23 cellular contexts compared by ENCODE assay signal in genomic region chr2:43958397-43959275, GRCh38.
"Had no signal": no experiment of that assay in that cellular context is flagged by ENCODE, and none has a peak within 500 bp of the region (broad histone marks: within the 10 kb centered on the region; RNA-seq: fewer than 3 reads in every experiment).

No MANE protein-coding gene starts in this region.

- H3K36me3 ChIP-seq: prostate gland had no signal

- FAIRE-seq: pancreas, TTC549 had no signal

- H3K4me1 ChIP-seq: esophagus muscularis mucosa, heart right ventricle, pancreas, prostate gland, stomach, thyroid gland had no signal

- DNase-seq: activated CD4-positive, alpha-beta T cell treated with anti-CD3 and anti-CD28 coated beads for 48 hours; activated CD4-positive, alpha-beta T cell treated with anti-CD3 and anti-CD28 coated beads, Interleukin-2, amount 50 U/mL, for 48 hours; activated CD8-positive, alpha-beta memory T cell treated with anti-CD3 and anti-CD28 coated beads, Interleukin-2, amount 50 U/mL, for 48 hours; activated T-cell treated with anti-CD3 and anti-CD28 coated beads, Interleukin-2, amount 50 U/mL, for 4 hours; aorta; caudate nucleus; foreskin melanocyte; heart right ventricle; left ventricle myocardium superior; pancreas; stimulated activated CD4-positive, alpha-beta T cell treated with anti-CD3 and anti-CD28 coated beads, Interleukin-15, amount 100 ng/mL, for 24 hours; stimulated activated CD4-positive, alpha-beta T cell treated with anti-CD3 and anti-CD28 coated beads, Interleukin-2, amount 100 ng/mL, for 24 hours; stimulated activated naive B cell treated with anti-CD40 and anti-IgM and Interleukin-4, amounts not matched to agents 10 μg/mL and 1 μg/mL and 100 μg/mL, for 72 hours; stomach; SW 1271; T-helper 9 cell; thyroid gland had no signal

- H3K27me3 ChIP-seq: esophagus muscularis mucosa, heart right ventricle, neutrophil, pancreas, stomach, thyroid gland had no signal

- H3K27ac ChIP-seq: esophagus muscularis mucosa, heart right ventricle, neutrophil, pancreas, prostate gland, stomach, thyroid gland, VCaP had no signal

- H3K9me3 ChIP-seq: esophagus muscularis mucosa, heart right ventricle, neutrophil, pancreas, prostate gland, stomach, thyroid gland had no signal

- ATAC-seq: activated CD4-positive, CD25-positive, alpha-beta regulatory T cell treated with anti-CD3 and anti-CD28 coated beads, Interleukin-2, amount 50 U/mL, for 24 hours; activated T-cell treated with anti-CD3 and anti-CD28 coated beads, Interleukin-2, amount 50 U/mL, for 4 hours; heart right ventricle; left ventricle myocardium superior; pancreas; stimulated activated naive B cell treated with anti-CD40 and anti-IgM and Interleukin-4, amounts not matched to agents 10 μg/mL and 1 μg/mL and 100 μg/mL, for 72 hours had no signal

- H3K4me3 ChIP-seq: esophagus muscularis mucosa, heart right ventricle, pancreas, prostate gland, stomach, thyroid gland had no signal
